ENCODE assay signal across 1 cellular context in genomic region chr1:109185990-109186703, GRCh38.
TF ChIP-seq lines count a peak whose summit lies in the region.

No MANE protein-coding gene starts in this region.

TF ChIP-seq in HEK293, 187 proteins besides CTCF, POLR2A, EP300 and RAD21 (continued from another document and continues in another):
- TF ChIP-seq PRDM10 (tag by site-specific recombination; IDR thresholded peaks at IDR 0.05) (peak; percentile 85), ZNF692 (tag by site-specific recombination; IDR thresholded peaks at IDR 0.05) (no peak), RBAK (tag by site-specific recombination; IDR thresholded peaks at IDR 0.05) (no peak), ZNF701 (tag by site-specific recombination; IDR thresholded peaks at IDR 0.05) (no peak), ZNF548 (tag by site-specific recombination; IDR thresholded peaks at IDR 0.05) (no peak), PATZ1 (tag by site-specific recombination; IDR thresholded peaks at IDR 0.05) (0 out of 2 replicates have a peak, but pooled peaks have one; percentile 16), MZF1 (tag by site-specific recombination; IDR thresholded peaks at IDR 0.05; ENCODE audit: borderline replicate concordance) (no peak), MYNN (tag by site-specific recombination; IDR thresholded peaks at IDR 0.05; ENCODE audit: borderline replicate concordance) (no peak), ZNF704 (tag by site-specific recombination; IDR thresholded peaks at IDR 0.05) (no peak), ZBTB48 (tag by site-specific recombination; IDR thresholded peaks at IDR 0.05) (peak; percentile 71), ZNF16 (tag by site-specific recombination; IDR thresholded peaks at IDR 0.05; ENCODE audit: low read depth) (no peak), ZNF133 (tag by site-specific recombination; IDR thresholded peaks at IDR 0.05) (no peak), ZNF488 (tag by site-specific recombination; IDR thresholded peaks at IDR 0.05) (no peak), ZNF335 (tag by site-specific recombination; conservative IDR thresholded peaks at IDR 0.05) (0 out of 2 replicates have a peak, but pooled peaks have one; percentile 5), ZNF596 (tag by site-specific recombination; IDR thresholded peaks at IDR 0.05) (no peak), ZNF660 (tag by site-specific recombination; IDR thresholded peaks at IDR 0.05) (no peak), ZFP69B (tag by site-specific recombination; IDR thresholded peaks at IDR 0.05) (no peak), ZNF558 (tag by site-specific recombination; IDR thresholded peaks at IDR 0.05) (no peak), ZNF18 (tag by site-specific recombination; IDR thresholded peaks at IDR 0.05) (no peak), ZNF324 (tag by site-specific recombination; IDR thresholded peaks at IDR 0.05) (no peak), FEZF1 (tag by site-specific recombination; IDR thresholded peaks at IDR 0.05) (no peak), GLI2 (tag by site-specific recombination; IDR thresholded peaks at IDR 0.05; ENCODE audit: borderline replicate concordance, low read depth) (no peak), SCRT1 (tag by site-specific recombination; IDR thresholded peaks at IDR 0.05; ENCODE audit: borderline replicate concordance) (no peak), REST (tag by site-specific recombination; IDR thresholded peaks at IDR 0.05) (no peak), TCF7L2 (IDR thresholded peaks at IDR 0.05; ENCODE audit: borderline replicate concordance, low read depth, low read length) (no peak), ZBTB6 (tag by site-specific recombination; IDR thresholded peaks at IDR 0.05) (no peak), ZFP37 (tag by site-specific recombination; IDR thresholded peaks at IDR 0.05) (no peak), ZNF473 (tag by site-specific recombination; IDR thresholded peaks at IDR 0.05) (no peak), ZFP41 (tag by site-specific recombination; IDR thresholded peaks at IDR 0.05; ENCODE audit: borderline replicate concordance) (no peak), ZNF121 (tag by site-specific recombination; IDR thresholded peaks at IDR 0.05) (peak; percentile 73; the same call in 1 of the 2 replicates), ZNF114 (tag by site-specific recombination; IDR thresholded peaks at IDR 0.05) (no peak), ZNF24 (tag by site-specific recombination; IDR thresholded peaks at IDR 0.05) (no peak), PBX3 (CRISPR knock-in tag; IDR thresholded peaks at IDR 0.05) (no peak), ZBTB49 (tag by site-specific recombination; IDR thresholded peaks at IDR 0.05; ENCODE audit: low read depth) (no peak), KLF1 (tag by site-specific recombination; IDR thresholded peaks at IDR 0.05) (peak; percentile 55; the same call in 1 of the 2 replicates), ZNF707 (tag by site-specific recombination; IDR thresholded peaks at IDR 0.05) (no peak), ZNF561 (tag by site-specific recombination; IDR thresholded peaks at IDR 0.05; ENCODE audit: borderline replicate concordance) (no peak), ZNF398 (tag by site-specific recombination; IDR thresholded peaks at IDR 0.05) (no peak)
